Comparison of ENCODE assay signal across 11 cellular contexts in genomic region chr16:3057181-3058166, GRCh38. TPM values are rescaled to one million over a fixed set of nuclear protein-coding genes. Genes with fewer than 3 reads are reported as not detected.
DNase-seq lines count a peak whose midpoint lies in the region; ATAC-seq and TF ChIP-seq lines count a peak whose summit lies in the region.
"Had no signal": no experiment of that assay in that cellular context is flagged by ENCODE, and none has a peak within 500 bp of the region (broad histone marks: within the 10 kb centered on the region; RNA-seq: fewer than 3 reads in every experiment).

No MANE protein-coding gene starts in this region.

- no peaks in the 10 kb centered on the region for H3K9me3 Mint-ChIP-seq in endodermal cell
- H3K9me3 Mint-ChIP-seq in osteocyte (ENCODE audit: unreplicated experiment), result no peaks in the 10 kb centered on the region

- H3F3A ChIP-seq in DOHH2 (ENCODE audit: control insufficient read depth, insufficient read depth) (0 out of 2 replicates have a peak, but pooled peaks cover 3% of the 10 kb centered on the region), PC-3 (ENCODE audit: low read length, unreplicated experiment) (no peaks in the 10 kb centered on the region)

- H3K27ac ChIP-seq in DOHH2 (ENCODE audit: low read depth, low read length) (no peak overlapping the region), PC-3 (ENCODE audit: low read length) (no peak overlapping the region), endodermal cell (ENCODE audit: low read depth, low read length) (no peak overlapping the region)
- H3K27ac ChIP-seq: WERI-Rb-1 had no signal

- POLR2A ChIA-PET in PC-3 (lab: Charles Lee; ENCODE audit: unreplicated experiment), result no interaction called here

- peaks cover 14% of the 10 kb centered on the region for H3K36me3 Mint-ChIP-seq in endodermal cell (ENCODE audit: low read depth)
- H3K36me3 Mint-ChIP-seq in osteocyte (ENCODE audit: unreplicated experiment), result peaks cover 6% of the 10 kb centered on the region

- TF ChIP-seq CTCF in DOHH2 (IDR thresholded peaks at IDR 0.05; ENCODE audit: low read depth, low read length, poor library complexity, severe bottlenecking) (no peak), PC-3 (conservative IDR thresholded peaks at IDR 0.05; ENCODE audit: low read depth, low read length) (no peak), endodermal cell (conservative IDR thresholded peaks at IDR 0.05) (no peak), osteocyte (IDR thresholded peaks at IDR 0.05) (no peak)

- H3K79me2 ChIP-seq in DOHH2 (ENCODE audit: control insufficient read depth, low read length) (no peaks in the 10 kb centered on the region), PC-3 (ENCODE audit: low read length) (no peaks in the 10 kb centered on the region)

- 93 to 97% methylated on average over 12 to 23 of the region's 23 CpGs for WGBS in endodermal cell (ENCODE audit: insufficient coverage in 1 of 2, insufficient read length in 1 of 2), 2 experiments

- BruUV-seq in PC-3 (replicated peaks; lab: Mats Ljungman, UMichigan), result TSS peak; percentile 35

- 0 out of 2 replicates have a peak overlapping the region, but pooled peaks have one; percentile 79 for H3K4me3 ChIP-seq in DOHH2 (ENCODE audit: low read length)
- peak overlapping the region; percentile 86 for H3K4me3 ChIP-seq in PC-3 (ENCODE audit: low read length)
- peak overlapping the region; percentile 77 for H3K4me3 ChIP-seq in endodermal cell (ENCODE audit: low read length)

- peak overlapping the region; percentile 88; the same call in 1 of the 2 replicates for H3K4me2 ChIP-seq in DOHH2 (ENCODE audit: low read length)
- peak overlapping the region; percentile 98 for H3K4me2 ChIP-seq in PC-3 (ENCODE audit: low read length)

- H3K27ac Mint-ChIP-seq in endodermal cell (no peak overlapping the region), osteocyte (ENCODE audit: unreplicated experiment) (no peak overlapping the region)

- H4K20me1 ChIP-seq in DOHH2 (ENCODE audit: control insufficient read depth, insufficient read depth, low read depth, low read length), result no peaks in the 10 kb centered on the region
- no peaks in the 10 kb centered on the region for H4K20me1 ChIP-seq in PC-3 (ENCODE audit: low read length)

- no peaks in the 10 kb centered on the region for H3K9me3 ChIP-seq in DOHH2 (ENCODE audit: control insufficient read depth, insufficient read depth, low read length)
- no peaks in the 10 kb centered on the region for H3K9me3 ChIP-seq in PC-3 (ENCODE audit: low read length)
- no peaks in the 10 kb centered on the region for H3K9me3 ChIP-seq in endodermal cell (ENCODE audit: control insufficient read depth, low read length)
- H3K9me3 ChIP-seq: tibial nerve had no signal

- ATAC-seq in PC-3, result no peak

- H3K4me1 ChIP-seq in DOHH2 (ENCODE audit: control insufficient read depth, low read length), result peaks cover 41% of the 10 kb centered on the region
- H3K4me1 ChIP-seq in PC-3 (ENCODE audit: insufficient read depth, low read length), result no peaks in the 10 kb centered on the region
- H3K4me1 ChIP-seq in endodermal cell (ENCODE audit: control insufficient read depth, insufficient read depth, low read length), result no peaks in the 10 kb centered on the region

- H3K4me1 Mint-ChIP-seq in endodermal cell, result peaks cover 7% of the 10 kb centered on the region
- H3K4me1 Mint-ChIP-seq in osteocyte (ENCODE audit: unreplicated experiment), result peaks cover 15% of the 10 kb centered on the region

- H3K27me3 Mint-ChIP-seq in endodermal cell (ENCODE audit: insufficient read depth) (peaks cover 30% of the 10 kb centered on the region), osteocyte (ENCODE audit: unreplicated experiment) (no peaks in the 10 kb centered on the region)

- H3K9me2 ChIP-seq in DOHH2 (replicated peaks; ENCODE audit: control insufficient read depth, low read length) (no peaks in the 10 kb centered on the region), PC-3 (replicated peaks; ENCODE audit: low read length) (no peaks in the 10 kb centered on the region)

- no peak overlapping the region for H3K9ac ChIP-seq in PC-3 (ENCODE audit: low read length)
- H3K9ac ChIP-seq in endodermal cell (ENCODE audit: extremely low read depth, low read length, poor library complexity, severe bottlenecking), result no peak overlapping the region

- H3K27me3 ChIP-seq in DOHH2 (ENCODE audit: control insufficient read depth, low read length), result no peaks in the 10 kb centered on the region
- H3K27me3 ChIP-seq in PC-3 (ENCODE audit: low read length), result no peaks in the 10 kb centered on the region
- peaks cover 4% of the 10 kb centered on the region for H3K27me3 ChIP-seq in endodermal cell (ENCODE audit: control insufficient read depth, insufficient read depth, low read length, poor library complexity, severe bottlenecking)
- H3K27me3 ChIP-seq: tibial nerve had no signal

- DNase-seq in PC-3, result no peak
- DNase-seq in endodermal cell, result no peak
- no peak for DNase-seq in osteocyte (ENCODE audit: extremely low spot score, unreplicated experiment)
- no peak for DNase-seq in DMS79 treated with DMSO at 0.1 percent for 48 hours (lab: John Stamatoyannopoulos, UW)
- no peak for DNase-seq in NCI-H2196 treated with DMSO at 0.1 percent for 48 hours (lab: John Stamatoyannopoulos, UW; ENCODE audit: unreplicated experiment)
- no peak for DNase-seq in hippocampal formation (lab: John Stamatoyannopoulos, UW)
- DNase-seq in 8988T, result no peak
- DNase-seq: WERI-Rb-1 had no signal

- 0 out of 2 replicates have a peak overlapping the region, but pooled peaks have one; percentile 90 for H2AFZ ChIP-seq in PC-3 (ENCODE audit: low read length)

- peak overlapping the region; percentile 72 for H3K4me3 Mint-ChIP-seq in endodermal cell
- peak overlapping the region; percentile 26 for H3K4me3 Mint-ChIP-seq in osteocyte (ENCODE audit: unreplicated experiment)

- H3K36me3 ChIP-seq in DOHH2 (ENCODE audit: control insufficient read depth, low read length) (no peaks in the 10 kb centered on the region), PC-3 (ENCODE audit: low read depth, low read length) (no peaks in the 10 kb centered on the region), endodermal cell (ENCODE audit: control insufficient read depth, insufficient read depth, low read length) (no peaks in the 10 kb centered on the region)
- H3K36me3 ChIP-seq: WERI-Rb-1 had no signal

- CTCF ChIA-PET in PC-3 (lab: Charles Lee), result no interaction called here

- intact Hi-C loops in PC-3 (cut with micrococcal nuclease), result no loop called here

RNA-seq across cellular contexts. Expression of gene IL32, which starts 8.0 kb away (rescaled TPM):
- total RNA-seq in PC-3 (2014; rRNA removed), result 8.8 and 10.8 TPM in 2 replicates
- total RNA-seq in endodermal cell, result 1 to 10 TPM; 2.0 to 4.0 TPM
- polyA plus RNA-seq in endodermal cell (2013, experiment 1 of 2), result 1.6 TPM
- 1.7 TPM for polyA plus RNA-seq in endodermal cell (2013, experiment 2 of 2)
- total RNA-seq in osteocyte, result 8.8 and 13.2 TPM in 2 replicates

RNA-seq across cellular contexts. Expression of gene MMP25, which starts 11.1 kb away (rescaled TPM):
- total RNA-seq in PC-3 (2014; rRNA removed) (0.29 and 0.51 TPM in 2 replicates), endodermal cell (1 to 10 TPM; 4.5 to 6.1 TPM), osteocyte (3.0 and 3.6 TPM in 2 replicates)
- 1.5 TPM for polyA plus RNA-seq in endodermal cell (2013, experiment 1 of 2)
- 0.75 TPM for polyA plus RNA-seq in endodermal cell (2013, experiment 2 of 2)

RNA-seq across cellular contexts. Expression of gene BICDL2, which starts 20.7 kb away (rescaled TPM):
- total RNA-seq in PC-3 (2014; rRNA removed), result 16.3 and 27.7 TPM in 2 replicates
- 1 to 10 TPM; 4.7 to 8.2 TPM for total RNA-seq in endodermal cell
- polyA plus RNA-seq in endodermal cell (2013, experiment 1 of 2), result 0.64 TPM
- 0.17 TPM for polyA plus RNA-seq in endodermal cell (2013, experiment 2 of 2)
- not detected in 2 replicates for total RNA-seq in osteocyte
- total RNA-seq: NCI-H460, tibial nerve had no signal

RNA-seq across cellular contexts. Expression of gene THOC6, which starts 33.6 kb away (rescaled TPM):
- total RNA-seq in PC-3 (2014; rRNA removed) (40.3 and 47.3 TPM in 2 replicates), endodermal cell (10 to 100 TPM; 45.8 to 52.4 TPM), osteocyte (36.6 and 40.1 TPM in 2 replicates)
- polyA plus RNA-seq in endodermal cell (2013, experiment 1 of 2), result 34.6 TPM
- 34.8 TPM for polyA plus RNA-seq in endodermal cell (2013, experiment 2 of 2)

RNA-seq across cellular contexts. Expression of gene HCFC1R1, which starts 33.7 kb away (rescaled TPM):
- 56.4 and 56.6 TPM in 2 replicates for total RNA-seq in PC-3 (2014; rRNA removed)
- total RNA-seq in endodermal cell, result 10 to 100 TPM; 49.8 to 59.1 TPM
- polyA plus RNA-seq in endodermal cell (2013, experiment 1 of 2), result 68.3 TPM
- 61.5 TPM for polyA plus RNA-seq in endodermal cell (2013, experiment 2 of 2)
- 133 and 139 TPM in 2 replicates for total RNA-seq in osteocyte
